In the genomic region with DNA sequence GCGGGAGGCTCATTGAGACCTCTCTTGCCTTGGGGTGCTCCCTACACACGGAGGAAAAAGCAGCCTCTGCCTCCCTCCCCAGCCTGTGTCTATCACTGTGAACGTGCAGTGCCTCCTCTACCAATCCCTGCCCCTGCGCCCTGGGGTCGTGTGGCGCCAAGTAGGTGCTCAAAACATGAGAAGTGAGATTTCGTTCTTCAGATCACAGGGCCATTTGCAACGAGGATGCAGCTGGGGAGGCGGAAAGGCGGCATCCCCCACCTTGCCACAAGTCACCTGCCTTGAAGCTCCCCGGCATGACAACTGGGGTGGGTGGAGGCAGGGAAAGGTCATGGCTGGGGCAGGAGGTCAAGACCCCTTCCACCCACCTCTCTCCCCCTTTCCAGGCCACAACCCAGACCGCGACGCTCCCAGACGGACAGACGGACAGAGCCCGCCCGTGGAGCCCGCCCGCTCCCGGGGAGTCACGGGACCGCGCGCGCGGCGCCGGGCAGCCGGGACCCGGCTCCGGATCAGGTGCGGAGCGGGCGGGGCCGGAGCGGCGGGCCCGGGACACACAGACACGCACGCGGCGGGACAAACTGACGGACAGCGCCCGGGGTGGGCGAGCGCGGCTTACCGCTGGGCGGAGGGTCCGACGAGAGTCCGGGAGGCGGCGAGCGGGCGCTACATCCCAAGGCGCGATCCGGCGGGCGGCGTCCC, we compare ENCODE assay signal across 8 cellular contexts. TPM values are rescaled to one million over a fixed set of nuclear protein-coding genes. Genes with fewer than 3 reads are reported as not detected.
DNase-seq lines count a peak whose midpoint lies in the region; ATAC-seq and TF ChIP-seq lines count a peak whose summit lies in the region.

No MANE protein-coding gene starts in this region.

- TF ChIP-seq CTCF in GM10248 (IDR thresholded peaks at IDR 0.05; ENCODE audit: control extremely low read depth, extremely low read depth, low read depth, missing control alignments) (no peak), SU-DHL-6 (IDR thresholded peaks at IDR 0.05; ENCODE audit: insufficient read depth, low read length, poor library complexity, severe bottlenecking) (no peak), gastroesophageal sphincter (IDR thresholded peaks at IDR 0.05) (no peak)

- POLR2A ChIA-PET in GM10248 (lab: Yijun Ruan, JAX) = no interaction called here

- H3K9me2 ChIP-seq in SU-DHL-6 (replicated peaks; ENCODE audit: insufficient read depth, low read length) = no peaks in the 10 kb centered on the region

- H4K20me1 ChIP-seq in SU-DHL-6 (ENCODE audit: low read depth, low read length) = no peaks in the 10 kb centered on the region

- no peaks in the 10 kb centered on the region for H3K36me3 ChIP-seq in SU-DHL-6 (ENCODE audit: low read length)
- H3K36me3 ChIP-seq in gastroesophageal sphincter = no peaks in the 10 kb centered on the region

- no CpG with 5 or more reads among the region's 64 CpGs for WGBS in gastroesophageal sphincter (ENCODE audit: low coverage in 1 of 2), 2 donors

- TF ChIP-seq POLR2A in gastroesophageal sphincter (IDR thresholded peaks at IDR 0.05) = no peak

- H3K27me3 ChIP-seq in SU-DHL-6 (ENCODE audit: low read length) (no peaks in the 10 kb centered on the region), gastroesophageal sphincter (peaks cover 95% of the 10 kb centered on the region)

- no peak overlapping the region for H2AFZ ChIP-seq in SU-DHL-6 (ENCODE audit: low read depth, low read length, severe bottlenecking)

- DNase-seq in GM10248 (ENCODE audit: extremely low spot score) (peak; percentile 54), sciatic nerve (ENCODE audit: low spot score) (no peak), hippocampal formation (lab: John Stamatoyannopoulos, UW) (no peak), DMS153 (lab: John Stamatoyannopoulos, UW) (no peak)
- DNase-seq in activated CD4-positive, CD25-positive, alpha-beta regulatory T cell (lab: John Stamatoyannopoulos, UW) = no peak

- no peak overlapping the region for H3K9ac ChIP-seq in SU-DHL-6 (ENCODE audit: low read length)

- no peaks in the 10 kb centered on the region for H3K9me3 ChIP-seq in SU-DHL-6 (ENCODE audit: insufficient read depth, low read length)
- no peaks in the 10 kb centered on the region for H3K9me3 ChIP-seq in gastroesophageal sphincter

- H3K4me1 ChIP-seq in gastroesophageal sphincter = peaks cover 0 to 28% (median 8%) of the 10 kb centered on the region in 3 donors

- intact Hi-C loops in sciatic nerve (cut with DNase I) = no loop called here

- ATAC-seq in gastroesophageal sphincter = peak; percentile 42
- ATAC-seq in sciatic nerve = peak; percentile 24
- no peak for ATAC-seq in GM18520 (IDR thresholded peaks at IDR 0.05; ENCODE audit: unreplicated experiment)

- no peaks in the 10 kb centered on the region for H3K79me2 ChIP-seq in SU-DHL-6 (ENCODE audit: insufficient read depth, low read length)

- CTCF ChIA-PET in GM10248 (lab: Yijun Ruan, JAX) = no interaction called here

- no peak overlapping the region for H3K4me3 ChIP-seq in SU-DHL-6 (ENCODE audit: insufficient read depth, low read length, poor library complexity, severe bottlenecking)
- H3K4me3 ChIP-seq in gastroesophageal sphincter = peak overlapping the region; percentile 2 to 55

- H3K27ac ChIP-seq in SU-DHL-6 (ENCODE audit: low read depth, low read length) = no peak overlapping the region
- no peak overlapping the region for H3K27ac ChIP-seq in gastroesophageal sphincter

- peak overlapping the region; percentile 18 for H3K4me2 ChIP-seq in SU-DHL-6 (ENCODE audit: low read depth, low read length, poor library complexity, severe bottlenecking)

- TF ChIP-seq EP300 in gastroesophageal sphincter (IDR thresholded peaks at IDR 0.05) = no peak

- no peaks in the 10 kb centered on the region for H3F3A ChIP-seq in SU-DHL-6 (ENCODE audit: insufficient read depth)

RNA-seq across cellular contexts. Expression of a gene that starts 0.5 kb away (rescaled TPM):
- not detected for total RNA-seq in gastroesophageal sphincter
- total RNA-seq in sciatic nerve = 0.71 TPM

RNA-seq across cellular contexts. Expression of a gene that starts 13.4 kb away (rescaled TPM):
- total RNA-seq in gastroesophageal sphincter (10 to 100 TPM in 1 of 4 donors, 1 to 10 TPM in 3; 2.6 to 19.7 (median 5.4) TPM), sciatic nerve (15.4 TPM)

RNA-seq across cellular contexts. Expression of a gene that starts 51.6 kb away (rescaled TPM):
- total RNA-seq in gastroesophageal sphincter = 100 to 1,000 TPM; 323 to 610 (median 490) TPM
- total RNA-seq in sciatic nerve = 742 TPM
